Comparison of ENCODE assay signal across 13 cellular contexts in the genomic region with DNA sequence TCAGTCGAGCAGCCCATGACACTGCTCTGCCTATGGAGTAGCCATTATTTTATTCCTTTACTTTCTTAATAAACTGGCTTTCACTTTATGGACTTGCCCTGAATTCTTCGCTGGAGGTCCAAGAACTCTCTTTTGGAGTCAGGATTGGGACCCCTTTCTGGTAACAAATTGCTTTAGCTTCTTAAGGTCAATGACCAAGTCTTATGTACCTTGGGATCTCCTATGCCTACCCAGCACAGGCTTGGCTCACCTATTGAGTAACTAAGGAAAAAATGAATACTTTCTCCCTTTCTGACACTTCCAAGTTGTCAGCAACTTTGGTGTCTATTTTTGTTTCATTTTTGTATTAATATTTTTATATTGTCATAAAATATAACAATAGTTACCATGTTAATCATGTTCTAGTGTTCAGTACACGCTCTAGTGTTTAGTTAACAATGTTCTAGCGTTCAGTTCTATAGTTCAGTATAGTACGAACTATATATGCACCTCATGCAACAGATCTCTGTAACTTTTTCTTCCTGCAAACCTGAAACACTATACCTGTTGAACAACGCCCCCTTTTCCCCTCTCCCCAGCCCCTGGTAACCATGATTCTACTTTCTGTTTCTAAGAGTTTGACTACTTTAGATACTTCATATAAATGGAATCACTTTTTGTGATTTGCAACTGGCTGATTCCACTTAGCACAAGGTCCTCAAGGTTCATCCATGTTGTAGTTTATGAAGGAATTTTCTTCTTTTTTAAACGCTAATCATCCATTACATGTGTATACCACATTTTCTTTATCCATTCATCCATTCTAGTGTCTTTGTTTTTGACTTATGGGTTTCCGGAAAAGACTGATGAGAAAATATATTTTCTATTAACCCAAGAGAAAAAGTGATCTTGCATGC. TPM values are rescaled to one million over a fixed set of nuclear protein-coding genes. Genes with fewer than 3 reads are reported as not detected.
A peak's percentile ranks its signal among the peaks of the same experiment; 100 is the strongest.
DNase-seq lines count a peak whose midpoint lies in the region; ATAC-seq and TF ChIP-seq lines count a peak whose summit lies in the region.
"Had no signal": no experiment of that assay in that cellular context is flagged by ENCODE, and none has a peak within 500 bp of the region (broad histone marks: within the 10 kb centered on the region; RNA-seq: fewer than 3 reads in every experiment).

No MANE protein-coding gene starts in this region.

- H3K36me3 ChIP-seq in CD8-positive, alpha-beta memory T cell (ENCODE audit: insufficient read depth, low read length): no peaks in the 10 kb centered on the region
- H3K36me3 ChIP-seq in osteoblast (ENCODE audit: insufficient read depth, low read length): no peaks in the 10 kb centered on the region
- H3K36me3 ChIP-seq: brain microvascular endothelial cell had no signal

- ATAC-seq in HG02571 (IDR thresholded peaks at IDR 0.05; ENCODE audit: unreplicated experiment) (no peak), GM19023 (IDR thresholded peaks at IDR 0.05; ENCODE audit: unreplicated experiment) (no peak)

- H3K27ac ChIP-seq in CD8-positive, alpha-beta memory T cell (ENCODE audit: low read depth, low read length): peak overlapping the region; percentile 68
- H3K27ac ChIP-seq in osteoblast (ENCODE audit: low read depth, low read length): peak overlapping the region; percentile 87

- H3K4me3 Mint-ChIP-seq in CD8-positive, alpha-beta memory T cell: peak overlapping the region in 2 of 7 donors; percentile 12 to 50
- H3K4me3 Mint-ChIP-seq in IgD-negative memory B cell (peak overlapping the region in 3 of 4 donors; percentile 6 to 96 (median 74)), chondrocyte (ENCODE audit: unreplicated experiment) (peak overlapping the region; percentile 78)

- H3K27me3 ChIP-seq in CD8-positive, alpha-beta memory T cell (ENCODE audit: insufficient read depth, low read length, poor library complexity, severe bottlenecking): peaks cover 11% of the 10 kb centered on the region
- H3K27me3 ChIP-seq in osteoblast (ENCODE audit: insufficient read depth, low read length): no peaks in the 10 kb centered on the region
- H3K27me3 ChIP-seq: brain microvascular endothelial cell had no signal

- CTCF ChIA-PET in CD8-positive, alpha-beta memory T cell (lab: Charles Lee): no interaction called here

- peaks cover 12 to 50% of the 10 kb centered on the region in 2 donors for H3K27me3 Mint-ChIP-seq in CD8-positive, alpha-beta memory T cell
- H3K27me3 Mint-ChIP-seq in IgD-negative memory B cell (peaks cover 19% of the 10 kb centered on the region), chondrocyte (ENCODE audit: low read depth) (no peaks in the 10 kb centered on the region)

- DNase-seq in CD8-positive, alpha-beta memory T cell: no peak
- no peak for DNase-seq in chondrocyte (ENCODE audit: low spot score)
- no peak for DNase-seq in osteoblast (ENCODE audit: insufficient read length, low spot score, missing footprints)
- DNase-seq in NCI-H1092 (lab: John Stamatoyannopoulos, UW): no peak
- no peak for DNase-seq in activated effector memory CD4-positive, alpha-beta T cell treated with Interleukin-2 at 50 U/mL for 16 hours
- DNase-seq: activated CD4-positive, alpha-beta T cell treated with anti-CD3 and anti-CD28 coated beads, Interleukin-2, amount 50 U/mL, for 4 hours; brain microvascular endothelial cell; kidney glomerular epithelial cell; NCI-H2107; SIG-M5 had no signal

- POLR2A ChIA-PET in CD8-positive, alpha-beta memory T cell (lab: Charles Lee): no interaction called here

- no peak overlapping the region for H3K4me3 ChIP-seq in CD8-positive, alpha-beta memory T cell (ENCODE audit: low read length)
- peak overlapping the region; percentile 16 for H3K4me3 ChIP-seq in osteoblast (ENCODE audit: insufficient read depth, low read length)

- TF ChIP-seq CTCF in chondrocyte (IDR thresholded peaks at IDR 0.05) (no peak), osteoblast (IDR thresholded peaks at IDR 0.05; ENCODE audit: extremely low read depth, low read depth, low read length) (no peak)

- H3K36me3 Mint-ChIP-seq in CD8-positive, alpha-beta memory T cell: peaks cover 0 to 1% (median 0%) of the 10 kb centered on the region in 3 donors
- H3K36me3 Mint-ChIP-seq in IgD-negative memory B cell: no peaks in the 10 kb centered on the region
- H3K36me3 Mint-ChIP-seq in chondrocyte (ENCODE audit: low read depth): no peaks in the 10 kb centered on the region

- H4K20me1 ChIP-seq in osteoblast (ENCODE audit: insufficient read depth, low read length): no peaks in the 10 kb centered on the region

- H3K4me2 ChIP-seq in osteoblast (ENCODE audit: insufficient read depth, low read length): peak overlapping the region; percentile 77

- no peaks in the 10 kb centered on the region for H3K9me3 ChIP-seq in CD8-positive, alpha-beta memory T cell (ENCODE audit: low read length)
- H3K9me3 ChIP-seq in osteoblast (ENCODE audit: low read depth, low read length): no peaks in the 10 kb centered on the region

- H3K79me2 ChIP-seq in osteoblast (ENCODE audit: insufficient read depth, low read length): peaks cover 33% of the 10 kb centered on the region

- H2AFZ ChIP-seq in osteoblast (ENCODE audit: low read length): no peak overlapping the region

- peaks cover 5 to 20% (median 15%) of the 10 kb centered on the region in 3 donors for H3K4me1 Mint-ChIP-seq in CD8-positive, alpha-beta memory T cell
- H3K4me1 Mint-ChIP-seq in IgD-negative memory B cell: peaks cover 6 to 39% (median 28%) of the 10 kb centered on the region in 3 donors
- peaks cover 82% of the 10 kb centered on the region for H3K4me1 Mint-ChIP-seq in chondrocyte (ENCODE audit: low read depth)

- H3K4me1 ChIP-seq in CD8-positive, alpha-beta memory T cell (ENCODE audit: insufficient read depth, low read length): peaks cover 32% of the 10 kb centered on the region
- peaks cover 64% of the 10 kb centered on the region for H3K4me1 ChIP-seq in osteoblast (ENCODE audit: insufficient read depth, low read length)

- no peak overlapping the region for H3K27ac Mint-ChIP-seq in CD8-positive, alpha-beta memory T cell
- H3K27ac Mint-ChIP-seq in IgD-negative memory B cell (peak overlapping the region in 1 of 3 donors; percentile 43), chondrocyte (ENCODE audit: unreplicated experiment) (peak overlapping the region; percentile 94)

- no peaks in the 10 kb centered on the region for H3K9me3 Mint-ChIP-seq in CD8-positive, alpha-beta memory T cell
- H3K9me3 Mint-ChIP-seq in IgD-negative memory B cell (no peaks in the 10 kb centered on the region), chondrocyte (ENCODE audit: low read depth) (no peaks in the 10 kb centered on the region)

RNA-seq across cellular contexts. Expression of a gene that starts 1.8 kb away (rescaled TPM):
- under 1 TPM; 0.33 to 0.48 TPM for total RNA-seq in CD8-positive, alpha-beta memory T cell
- 2.4 TPM for polyA plus RNA-seq in CD8-positive, alpha-beta memory T cell
- 1.9 TPM for polyA plus RNA-seq in IgD-negative memory B cell
- total RNA-seq in chondrocyte: 67.1 to 75.4 TPM (median 75.2 TPM) in 3 replicates
- 314 and 349 TPM in 2 replicates for total RNA-seq in osteoblast

RNA-seq across cellular contexts. Expression of a gene that starts 46.6 kb away (rescaled TPM):
- not detected for total RNA-seq in CD8-positive, alpha-beta memory T cell
- polyA plus RNA-seq in CD8-positive, alpha-beta memory T cell: not detected
- not detected for polyA plus RNA-seq in IgD-negative memory B cell
- 0.67 to 1.7 TPM (median 1.1 TPM) in 3 replicates for total RNA-seq in chondrocyte
- total RNA-seq in osteoblast: 0.36 and 1.2 TPM in 2 replicates

Comparison
In these comparisons a context has a peak if more than half of its experiments do, and no peak if none do; other contexts are left out.
1. RNA of a gene that starts 1.8 kb away (total RNA-seq): 314 to 349 TPM in osteoblast and 67.1 to 75.4 TPM in chondrocyte; 0.33 to 0.48 TPM in CD8-positive, alpha-beta memory T cell; every median in the first group is over 10 times any median in the second.